Comparison of ENCODE assay signal across 21 cellular contexts in the genomic region with DNA sequence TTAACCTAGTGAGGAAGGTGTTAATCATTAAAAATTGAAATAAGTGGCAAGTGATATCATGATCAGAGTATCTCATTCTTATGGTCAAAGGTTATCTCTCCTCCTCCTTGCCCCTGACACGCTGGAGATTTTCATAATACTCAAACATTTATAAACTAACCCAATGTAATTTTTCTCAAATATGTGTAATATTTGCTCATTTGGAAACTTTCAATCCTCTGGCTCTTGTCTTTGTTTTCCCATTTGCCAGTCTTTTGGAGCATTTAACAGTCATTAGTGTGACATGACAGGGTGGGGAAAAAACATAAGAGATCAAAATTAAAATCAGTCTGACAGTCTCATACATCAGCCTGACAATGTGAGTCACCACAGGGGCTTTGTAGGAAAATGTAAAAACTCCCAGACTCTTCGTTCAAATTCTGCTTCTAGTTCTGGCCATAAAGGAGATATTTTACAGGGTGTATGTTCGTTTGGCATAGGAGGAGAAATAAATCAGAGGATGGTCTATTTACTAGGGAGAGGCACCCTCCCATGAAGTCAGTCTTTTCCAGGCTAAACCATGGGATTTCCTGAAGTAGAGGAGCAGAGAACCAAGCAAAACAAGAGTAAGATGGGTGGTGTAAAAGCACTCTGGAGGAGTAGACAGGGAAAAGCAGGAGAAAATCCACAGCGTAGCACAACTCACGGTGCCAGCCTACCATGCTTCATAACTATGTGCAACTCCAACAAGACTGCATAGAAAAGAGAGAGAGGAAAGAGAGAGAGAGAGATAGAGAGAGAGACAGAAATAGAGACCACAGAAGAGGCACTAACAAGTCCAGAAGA.
DNase-seq lines count a peak whose midpoint lies in the region; ATAC-seq and TF ChIP-seq lines count a peak whose summit lies in the region.
"Had no signal": no experiment of that assay in that cellular context is flagged by ENCODE, and none has a peak within 500 bp of the region (broad histone marks: within the 10 kb centered on the region; RNA-seq: fewer than 3 reads in every experiment).

No MANE protein-coding gene starts in this region.

- no peaks in the 10 kb centered on the region for H3K36me3 ChIP-seq in right atrium auricular region
- no peaks in the 10 kb centered on the region for H3K36me3 ChIP-seq in heart left ventricle
- peaks cover 0 to 2% of the 10 kb centered on the region in 2 donors for H3K36me3 ChIP-seq in aorta (ENCODE audit: control insufficient read depth in 1 of 2, insufficient read depth in 2 of 2, low read length in 1 of 2)
- H3K36me3 ChIP-seq: BE2C, breast epithelium, upper lobe of left lung had no signal

- H3K4me1 ChIP-seq in right atrium auricular region = peaks cover 0 to 16% of the 10 kb centered on the region in 2 donors
- H3K4me1 ChIP-seq in heart left ventricle = peaks cover 0 to 20% (median 2%) of the 10 kb centered on the region in 12 donors
- H3K4me1 ChIP-seq in aorta (ENCODE audit: control insufficient read depth in 1 of 2, insufficient read depth in 2 of 2, low read length in 2 of 2) = peaks cover 3 to 4% of the 10 kb centered on the region in 2 donors
- H3K4me1 ChIP-seq in H9 (ENCODE audit: insufficient read depth, low read length) = no peaks in the 10 kb centered on the region
- H3K4me1 ChIP-seq: breast epithelium, upper lobe of left lung had no signal

- H3K27me3 ChIP-seq in right atrium auricular region (no peaks in the 10 kb centered on the region), heart left ventricle (no peaks in the 10 kb centered on the region), aorta (ENCODE audit: control insufficient read depth in 1 of 2, insufficient read depth in 2 of 2, low read length in 1 of 2) (no peaks in the 10 kb centered on the region), H9 (ENCODE audit: insufficient read depth, low read length) (no peaks in the 10 kb centered on the region)
- H3K27me3 ChIP-seq: BE2C, breast epithelium, upper lobe of left lung had no signal

- H3K18ac ChIP-seq in H9 (ENCODE audit: insufficient read length, low read depth, low read length) = no peak overlapping the region

- no peak overlapping the region for H2AK5ac ChIP-seq in H9 (ENCODE audit: insufficient read length, low read length)

- H2BK15ac ChIP-seq in H9 (ENCODE audit: low read depth, low read length) = no peak overlapping the region

- H3K4me1 Mint-ChIP-seq in mesothelial cell of epicardium = peaks cover 44% of the 10 kb centered on the region
- H3K4me1 Mint-ChIP-seq in H9 = peaks cover 7 to 10% of the 10 kb centered on the region in 2 experiments
- H3K4me1 Mint-ChIP-seq: memory B cell; naive thymus-derived CD4-positive, alpha-beta T cell had no signal

- no peak overlapping the region for H3K9ac ChIP-seq in H9 (ENCODE audit: extremely low read depth, insufficient read length, low read length)

- no peaks in the 10 kb centered on the region for H3K79me2 ChIP-seq in H9 (ENCODE audit: insufficient read depth, low read length)

- H3K36me3 Mint-ChIP-seq in mesothelial cell of epicardium (peaks cover 1% of the 10 kb centered on the region), H9 (ENCODE audit: insufficient read depth in 1 of 3, low read depth in 3 of 3) (no peaks in the 10 kb centered on the region)
- H3K36me3 Mint-ChIP-seq: memory B cell; naive thymus-derived CD4-positive, alpha-beta T cell had no signal

- H3K4me3 Mint-ChIP-seq in mesothelial cell of epicardium (no peak overlapping the region), H9 (no peak overlapping the region)
- H3K4me3 Mint-ChIP-seq: memory B cell; naive thymus-derived CD4-positive, alpha-beta T cell had no signal

- no peak overlapping the region for H2BK120ac ChIP-seq in H9 (ENCODE audit: low read depth, low read length, poor library complexity, severe bottlenecking)

- no peak overlapping the region for H2BK20ac ChIP-seq in H9 (ENCODE audit: low read depth, low read length, poor library complexity, severe bottlenecking)

- no peak overlapping the region for H3K23ac ChIP-seq in H9 (ENCODE audit: insufficient read length, low read depth, low read length)

- H3K4me2 ChIP-seq in H9 (ENCODE audit: insufficient read depth, insufficient read length, low read length) = no peak overlapping the region

- H3K27me3 Mint-ChIP-seq in mesothelial cell of epicardium (ENCODE audit: low read depth) (no peaks in the 10 kb centered on the region), H9 (ENCODE audit: low read depth) (no peaks in the 10 kb centered on the region)
- H3K27me3 Mint-ChIP-seq: memory B cell; naive thymus-derived CD4-positive, alpha-beta T cell had no signal

- H3K4me3 ChIP-seq in right atrium auricular region (no peak overlapping the region), heart left ventricle (no peak overlapping the region), aorta (ENCODE audit: low read length in 2 of 2) (no peak overlapping the region)
- H3K4me3 ChIP-seq: breast epithelium, upper lobe of left lung had no signal

- H3K27ac Mint-ChIP-seq in mesothelial cell of epicardium (peak overlapping the region; percentile 1), H9 (no peak overlapping the region; a peak in 1 of 7 replicates)
- H3K27ac Mint-ChIP-seq: activated T-helper 2 cell treated with anti-CD3 and anti-CD28 coated beads, Interferon-gamma antibody, Interleukin-2, Interleukin-4, amounts not matched to agents 10 μg/mL and 5 μg/mL and 100 μg/mL, durations not matched to agents 14 hours and 24 hours and 36 hours; memory B cell; naive thymus-derived CD4-positive, alpha-beta T cell had no signal

- H4K5ac ChIP-seq in H9 (ENCODE audit: insufficient read length, low read depth, low read length) = no peak overlapping the region

- H3K9me3 Mint-ChIP-seq in mesothelial cell of epicardium = peaks cover 15% of the 10 kb centered on the region
- H3K9me3 Mint-ChIP-seq in H9 = no peaks in the 10 kb centered on the region

- H3K14ac ChIP-seq in H9 (ENCODE audit: insufficient read depth, low read length) = no peak overlapping the region

- ATAC-seq in Right ventricle myocardium inferior (peak; percentile 37), heart left ventricle (peak; percentile 35 to 64 (median 52)), aorta (ENCODE audit: low FRiP score) (peak; percentile 48), HG03571 (IDR thresholded peaks at IDR 0.05; ENCODE audit: unreplicated experiment) (no peak), HG02840 (IDR thresholded peaks at IDR 0.05; ENCODE audit: low FRiP score, unreplicated experiment) (no peak)
- ATAC-seq: naive thymus-derived CD4-positive, alpha-beta T cell; stimulated activated naive CD8-positive, alpha-beta T cell treated with anti-CD3 and anti-CD28 coated beads, Interleukin-15, Interleukin-2, amounts not matched to agents 100 U/mL and 50 U/mL, for 24 hours had no signal

- H4K8ac ChIP-seq in H9 (replicated peaks; ENCODE audit: insufficient read length, low read depth, low read length) = no peak overlapping the region

- H3T11ph ChIP-seq in H9 (ENCODE audit: low read length) = no peak overlapping the region

- intact Hi-C loops in Right ventricle myocardium inferior (cut with DNase I) = loop anchor here (5.0 to 10.0 kb wide), 4 partner anchors 37 to 373 kb away; no protein-coding TSS in a partner anchor
- intact Hi-C loops in heart left ventricle (cut with DNase I) = loop anchor here in 3 of 10 donors (10.0 kb wide), 3 partner anchors 244 to 376 kb away; a partner anchor contains a TSS
- intact Hi-C loops in aorta (cut with DNase I) = no loop called here

- WGBS in heart left ventricle, 4 donors = 49 to 55% (median 53%) methylated on average over 5 of the region's 5 CpGs
- 5% methylated on average over 5 of the region's 5 CpGs for WGBS in aorta, 2 donors
- WGBS in H9 (ENCODE audit: extremely low coverage, insufficient read length, low lambda C conversion rate) = no CpG with 5 or more reads among the region's 5 CpGs

- DNase-seq in Right ventricle myocardium inferior (ENCODE audit: missing footprints) (no peak), right atrium auricular region (ENCODE audit: low spot score) (no peak), heart left ventricle (no peak), mesothelial cell of epicardium (ENCODE audit: low spot score in 2 of 2, unreplicated experiment in 2 of 2) (no peak), aorta (no peak), H9 (no peak)
- DNase-seq: 8988T; activated CD4-positive, alpha-beta T cell treated with anti-CD3 and anti-CD28 coated beads for 4 hours; BE2C; hippocampal formation; naive thymus-derived CD4-positive, alpha-beta T cell; NCI-H524 treated with DMSO at 0.1 percent for 48 hours; stimulated activated CD4-positive, alpha-beta T cell treated with anti-CD3 and anti-CD28 coated beads, Interleukin-4, amount 100 ng/mL, for 1 hour; stimulated activated naive CD8-positive, alpha-beta T cell treated with anti-CD3 and anti-CD28 coated beads, Interleukin-15, Interleukin-2, amounts not matched to agents 100 U/mL and 50 U/mL, for 24 hours; upper lobe of left lung had no signal

- no peak overlapping the region for H2AFZ ChIP-seq in H9 (ENCODE audit: low read length)

- H3K79me1 ChIP-seq in H9 (ENCODE audit: insufficient read depth, low read depth, low read length, poor library complexity, severe bottlenecking) = no peaks in the 10 kb centered on the region

- no peak for TF ChIP-seq POLR2A in heart left ventricle (IDR thresholded peaks at IDR 0.05)

- no peak overlapping the region for H4K91ac ChIP-seq in H9 (ENCODE audit: insufficient read length, low read depth, low read length)

- H2BK12ac ChIP-seq in H9 (ENCODE audit: insufficient read length, low read depth, low read length) = no peak overlapping the region

- no peaks in the 10 kb centered on the region for H3K23me2 ChIP-seq in H9 (ENCODE audit: insufficient read length, low read depth, low read length, poor library complexity, severe bottlenecking)

- H3K4ac ChIP-seq in H9 (ENCODE audit: low read depth, low read length) = no peak overlapping the region

- no peak overlapping the region for H2BK5ac ChIP-seq in H9 (ENCODE audit: insufficient read length, low read length)

- peak overlapping the region in 1 of 2 donors; percentile 70 for H3K27ac ChIP-seq in right atrium auricular region
- H3K27ac ChIP-seq in heart left ventricle = peak overlapping the region in 11 of 12 donors; percentile 6 to 82 (median 60)
- peak overlapping the region; percentile 67 to 68 for H3K27ac ChIP-seq in aorta (ENCODE audit: low read depth in 1 of 2, low read length in 2 of 2)
- H3K27ac ChIP-seq in H9 (ENCODE audit: insufficient read length, low read depth, low read length) = no peak overlapping the region
- H3K27ac ChIP-seq: breast epithelium, HL-60, upper lobe of left lung had no signal

- H4K20me1 ChIP-seq in H9 (ENCODE audit: control insufficient read depth, insufficient read depth, insufficient read length) = no peaks in the 10 kb centered on the region

- H3K9me3 ChIP-seq in right atrium auricular region = no peaks in the 10 kb centered on the region
- H3K9me3 ChIP-seq in heart left ventricle = peaks cover 0 to 4% (median 0%) of the 10 kb centered on the region in 12 donors
- H3K9me3 ChIP-seq in aorta (ENCODE audit: control insufficient read depth, low read length) = no peaks in the 10 kb centered on the region
- H3K9me3 ChIP-seq in H9 (ENCODE audit: control insufficient read depth, low read depth, low read length) = no peaks in the 10 kb centered on the region
- H3K9me3 ChIP-seq: BE2C, breast epithelium, upper lobe of left lung had no signal

- no peak overlapping the region for H3K56ac ChIP-seq in H9 (ENCODE audit: insufficient read length, low read depth, low read length)

- TF ChIP-seq CTCF in right atrium auricular region (IDR thresholded peaks at IDR 0.05) (no peak), heart left ventricle (IDR thresholded peaks at IDR 0.05) (no peak), mesothelial cell of epicardium (IDR thresholded peaks at IDR 0.05; ENCODE audit: unreplicated experiment) (no peak), H9 (conservative IDR thresholded peaks at IDR 0.05) (no peak)

Comparison
In these comparisons a context has a peak if more than half of its experiments do, and no peak if none do; other contexts are left out.
1. ATAC-seq: peak in Right ventricle myocardium inferior (single experiment), heart left ventricle (4 of 4) and aorta (single experiment); none in HG03571 (single experiment) and HG02840 (single experiment).